8 cellular contexts compared by ENCODE assay signal in the genomic region with DNA sequence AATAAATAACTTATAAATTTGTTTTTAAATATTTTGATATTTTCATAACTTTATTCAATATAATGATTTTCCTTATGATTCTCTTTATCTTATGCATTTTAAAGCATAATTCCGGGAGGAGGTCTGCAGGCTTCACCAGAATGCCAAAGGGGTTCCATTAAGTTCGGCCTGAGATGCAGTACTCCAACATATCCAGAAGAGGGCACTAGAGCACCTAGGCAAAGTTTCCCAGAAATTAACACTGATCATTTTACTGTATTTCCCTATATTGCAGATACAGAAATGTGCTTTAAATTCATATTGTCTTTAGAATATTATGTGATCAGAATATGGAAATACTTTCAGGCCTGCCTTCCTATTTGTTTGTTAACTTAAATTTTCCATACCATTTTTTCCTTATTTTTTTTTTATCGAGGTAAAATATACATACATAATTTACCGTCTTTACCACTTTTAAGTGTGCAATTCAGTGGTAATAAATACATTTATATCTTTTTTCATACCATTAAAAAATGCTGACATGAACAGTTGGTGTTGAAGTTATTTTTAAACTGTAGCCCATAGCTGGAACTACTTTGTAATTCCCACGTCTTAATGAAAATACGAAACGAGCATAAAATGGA. TPM values are rescaled to one million over a fixed set of nuclear protein-coding genes. Genes with fewer than 3 reads are reported as not detected.
DNase-seq lines count a peak whose midpoint lies in the region; ATAC-seq lines count a peak whose summit lies in the region.

No MANE protein-coding gene starts in this region.

- DNase-seq in DMS 273 (lab: John Stamatoyannopoulos, UW; ENCODE audit: unreplicated experiment) (peak; percentile 66), DMS 273 treated with DMSO at 0.1 percent for 48 hours (lab: John Stamatoyannopoulos, UW) (no peak), HT1080 (ENCODE audit: low read depth) (peak; percentile 44), OCI-M1 (lab: John Stamatoyannopoulos, UW) (peak; percentile 78), astrocyte of the hippocampus (ENCODE audit: low read depth, low spot score) (peak; percentile 59), iPS-NIHi11 (ENCODE audit: low spot score) (peak; percentile 60)
- peak; percentile 64 for DNase-seq in stimulated activated CD4-positive, alpha-beta T cell treated with anti-CD3 and anti-CD28 coated beads, Interleukin-4, amount 100 ng/mL, for 24 hours

- no peak for ATAC-seq in GM19328 (IDR thresholded peaks at IDR 0.05; ENCODE audit: unreplicated experiment)

RNA-seq across cellular contexts. Expression of gene TM9SF2, which starts 58.9 kb away (rescaled TPM):
- 69.5 and 80.5 TPM in 2 replicates for total RNA-seq in HT1080 (2014; rRNA removed; shearing (Covaris generic))
- polyA plus RNA-seq in HT1080 (2015; cell fraction: cytosol; rRNA removed): 59.8 and 71.6 TPM in 2 replicates
- 170 and 177 TPM in 2 replicates for polyA plus RNA-seq in HT1080 (2015; cell fraction: nucleus; rRNA removed)
